8 cellular contexts compared by ENCODE assay signal in the genomic region with DNA sequence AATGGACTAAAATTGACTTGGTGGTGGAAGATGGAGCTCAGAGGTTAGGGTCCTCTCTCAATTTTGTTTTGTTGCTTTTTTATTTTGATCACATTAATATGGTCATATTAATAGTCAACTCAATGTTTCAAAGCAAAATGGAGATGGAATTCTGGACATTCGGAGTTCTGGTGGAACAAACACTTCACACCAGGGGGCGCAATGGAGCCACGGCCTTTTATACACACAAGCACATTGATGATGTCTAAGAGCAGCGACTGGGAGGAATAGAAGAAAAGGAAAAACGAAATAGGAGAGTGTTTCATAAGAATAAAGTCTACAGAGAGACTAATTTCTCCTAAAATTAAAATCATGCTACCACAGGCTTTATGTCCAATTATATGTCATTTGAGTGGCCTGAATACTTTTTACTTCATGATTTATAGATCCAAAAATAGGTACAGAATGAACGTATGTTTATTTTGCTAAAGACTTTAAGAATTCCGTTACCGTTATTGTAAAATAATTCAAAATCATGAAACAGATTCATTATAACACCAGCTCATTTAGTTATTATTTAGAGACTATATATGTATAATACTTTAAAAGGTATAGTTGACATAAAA.
DNase-seq lines count a peak whose midpoint lies in the region; ATAC-seq, FAIRE-seq and TF ChIP-seq lines count a peak whose summit lies in the region.

No MANE protein-coding gene starts in this region.

- H3K4me1 ChIP-seq in endothelial cell of umbilical vein (ENCODE audit: control insufficient read depth, extremely low read depth, insufficient read depth, low read length): peaks cover 41% of the 10 kb centered on the region

- peak; percentile 78 for TF ChIP-seq CTCF in AG09319 (IDR thresholded peaks at IDR 0.05; ENCODE audit: low read depth, low read length)
- TF ChIP-seq CTCF in endothelial cell of umbilical vein (IDR thresholded peaks at IDR 0.05; ENCODE audit: extremely low read depth in 1 of 2, insufficient read depth in 1 of 2, low read depth in 1 of 2, low read length in 2 of 2): peak; percentile 75 to 81

- peaks cover 14% of the 10 kb centered on the region for H3K4me1 Mint-ChIP-seq in activated CD4-positive, alpha-beta memory T cell treated with anti-CD3 and anti-CD28 coated beads, Interleukin-2, amount 10 ng/mL, durations not matched to agents 7 days and 5 days
- H3K4me1 Mint-ChIP-seq in naive thymus-derived CD8-positive, alpha-beta T cell: peaks cover 3 to 11% (median 8%) of the 10 kb centered on the region in 4 donors

- peaks cover 7% of the 10 kb centered on the region for H3K27me3 Mint-ChIP-seq in activated CD4-positive, alpha-beta memory T cell treated with anti-CD3 and anti-CD28 coated beads, Interleukin-2, amount 10 ng/mL, durations not matched to agents 7 days and 5 days
- peaks cover 1 to 18% (median 13%) of the 10 kb centered on the region in 5 donors for H3K27me3 Mint-ChIP-seq in naive thymus-derived CD8-positive, alpha-beta T cell

- intact Hi-C loops in endothelial cell of umbilical vein (cut with micrococcal nuclease): loop anchor here (1.0 kb wide), 2 partner anchors 21 to 319 kb away; no protein-coding TSS in a partner anchor

- peak; percentile 95 for ATAC-seq in GM18868 (IDR thresholded peaks at IDR 0.05; ENCODE audit: unreplicated experiment)
- ATAC-seq in HG03354 (IDR thresholded peaks at IDR 0.05; ENCODE audit: poor library complexity, severe bottlenecking, unreplicated experiment): peak; percentile 61
- no peak for ATAC-seq in naive thymus-derived CD8-positive, alpha-beta T cell

- no peaks in the 10 kb centered on the region for H3K9me3 Mint-ChIP-seq in activated CD4-positive, alpha-beta memory T cell treated with anti-CD3 and anti-CD28 coated beads, Interleukin-2, amount 10 ng/mL, durations not matched to agents 7 days and 5 days
- H3K9me3 Mint-ChIP-seq in naive thymus-derived CD8-positive, alpha-beta T cell: no peaks in the 10 kb centered on the region

- FAIRE-seq in endothelial cell of umbilical vein (lab: Jason Lieb, UNC): no peak

- no peak for TF ChIP-seq POLR2A in endothelial cell of umbilical vein (IDR thresholded peaks at IDR 0.05; ENCODE audit: low read depth, low read length)

- dilution Hi-C loops in endothelial cell of umbilical vein (cut with MboI; ENCODE audit: extremely low pct_ligation_motif_present, low sequenced_read_pairs): no loop called here

- POLR2A ChIA-PET in activated CD4-positive, alpha-beta memory T cell treated with anti-CD3 and anti-CD28 coated beads, Interleukin-2, amount 10 ng/mL, durations not matched to agents 7 days and 5 days (lab: Charles Lee): no interaction called here
- POLR2A ChIA-PET in endothelial cell of umbilical vein (lab: Charles Lee): no interaction called here
- POLR2A ChIA-PET in naive thymus-derived CD8-positive, alpha-beta T cell (lab: Charles Lee): no interaction called here

- peak overlapping the region; percentile 17 for H3K4me2 ChIP-seq in endothelial cell of umbilical vein (ENCODE audit: insufficient read depth, low read length)

- DNase-seq in AG09319 (ENCODE audit: extremely low read depth, low read depth) (peak; percentile 14), NCI-H69 (lab: John Stamatoyannopoulos, UW) (peak; percentile 76), endothelial cell of umbilical vein (ENCODE audit: low read depth, low spot score) (peak; percentile 74), substantia nigra (lab: John Stamatoyannopoulos, UW) (peak in 43 of 49 donors; percentile 1 to 81 (median 49))
- DNase-seq in activated CD4-positive, alpha-beta memory T cell treated with anti-CD3 and anti-CD28 coated beads, Interleukin-2, amount 10 ng/mL, durations not matched to agents 7 days and 5 days: peak; percentile 60
- peak in 9 of 10 donors; percentile 4 to 65 (median 21) for DNase-seq in naive thymus-derived CD8-positive, alpha-beta T cell

- H3K9me1 ChIP-seq in endothelial cell of umbilical vein (replicated peaks; ENCODE audit: control insufficient read depth, extremely low read depth, insufficient read depth, low read length): no peaks in the 10 kb centered on the region

- no peaks in the 10 kb centered on the region for H3K9me3 ChIP-seq in endothelial cell of umbilical vein (replicated peaks; ENCODE audit: control insufficient read depth, insufficient read depth, low read length)

- no peaks in the 10 kb centered on the region for H3K27me3 ChIP-seq in endothelial cell of umbilical vein (ENCODE audit: control insufficient read depth in 2 of 2, insufficient read depth in 2 of 2, low read length in 2 of 2)

- H3K4me3 ChIP-seq in endothelial cell of umbilical vein (replicated peaks in 1 of 3; ENCODE audit: insufficient read depth in 1 of 3, low read depth in 1 of 3, low read length in 3 of 3): no peak overlapping the region

- CTCF ChIA-PET in activated CD4-positive, alpha-beta memory T cell treated with anti-CD3 and anti-CD28 coated beads, Interleukin-2, amount 10 ng/mL, durations not matched to agents 7 days and 5 days (lab: Charles Lee): interaction anchor here (0.8 to 2.1 kb wide), 8 partner anchors 8 to 323 kb away, joined by 3 to 7 read pairs (median 4); no protein-coding TSS in a partner anchor
- CTCF ChIA-PET in endothelial cell of umbilical vein (lab: Charles Lee): interaction anchor here (1.0 to 3.0 kb wide), 2 partner anchors 21 to 638 kb away, joined by 9 to 28 read pairs; partner anchors contain the start of gene SAMD5

- no peaks in the 10 kb centered on the region for H4K20me1 ChIP-seq in endothelial cell of umbilical vein (replicated peaks; ENCODE audit: control insufficient read depth, extremely low read depth, insufficient read depth, low read length)

- no peak overlapping the region for H3K9ac ChIP-seq in endothelial cell of umbilical vein (replicated peaks; ENCODE audit: extremely low read depth, insufficient read depth, low read length)

- no TSS peak for BruUV-seq in endothelial cell of umbilical vein (replicated peaks; lab: Mats Ljungman, UMichigan)

- no peak overlapping the region for H2AFZ ChIP-seq in endothelial cell of umbilical vein (ENCODE audit: low read depth, low read length)

- no peak overlapping the region for H3K4me3 Mint-ChIP-seq in activated CD4-positive, alpha-beta memory T cell treated with anti-CD3 and anti-CD28 coated beads, Interleukin-2, amount 10 ng/mL, durations not matched to agents 7 days and 5 days
- no peak overlapping the region for H3K4me3 Mint-ChIP-seq in naive thymus-derived CD8-positive, alpha-beta T cell

- peak overlapping the region; percentile 99 for H3K27ac ChIP-seq in endothelial cell of umbilical vein (ENCODE audit: insufficient read depth, low read depth, low read length)
- H3K27ac ChIP-seq in substantia nigra (ENCODE audit: low read depth, low read length, poor library complexity, severe bottlenecking): no peak overlapping the region

- H3K36me3 ChIP-seq in endothelial cell of umbilical vein (ENCODE audit: control insufficient read depth in 2 of 2, extremely low read depth in 1 of 2, insufficient read depth in 2 of 2, low read length in 2 of 2): no peaks in the 10 kb centered on the region

- no peak overlapping the region for H3K27ac Mint-ChIP-seq in activated CD4-positive, alpha-beta memory T cell treated with anti-CD3 and anti-CD28 coated beads, Interleukin-2, amount 10 ng/mL, durations not matched to agents 7 days and 5 days
- H3K27ac Mint-ChIP-seq in naive thymus-derived CD8-positive, alpha-beta T cell: no peak overlapping the region

- H3K79me2 ChIP-seq in endothelial cell of umbilical vein (ENCODE audit: control insufficient read depth, insufficient read depth, low read length): no peaks in the 10 kb centered on the region

- H3K36me3 Mint-ChIP-seq in activated CD4-positive, alpha-beta memory T cell treated with anti-CD3 and anti-CD28 coated beads, Interleukin-2, amount 10 ng/mL, durations not matched to agents 7 days and 5 days (ENCODE audit: low read depth): no peaks in the 10 kb centered on the region
- no peaks in the 10 kb centered on the region for H3K36me3 Mint-ChIP-seq in naive thymus-derived CD8-positive, alpha-beta T cell

TF ChIP-seq in endothelial cell of umbilical vein, 7 proteins besides CTCF, POLR2A, EP300 and RAD21:
- TF ChIP-seq GATA2 (IDR thresholded peaks at IDR 0.05; ENCODE audit: insufficient read depth, insufficient read length, low read depth, low read length): no peak
- no peak for TF ChIP-seq JUN (IDR thresholded peaks at IDR 0.05; ENCODE audit: borderline replicate concordance, insufficient read depth, insufficient read length, low read depth)

Comparison
In these comparisons a context has a peak if more than half of its experiments do, and no peak if none do; other contexts are left out.
1. DNase-seq: peak in every context shown above with its lines; median percentile 76 in NCI-H69; 74 in endothelial cell of umbilical vein; 60 in activated CD4-positive, alpha-beta memory T cell treated with anti-CD3 and anti-CD28 coated beads, Interleukin-2, amount 10 ng/mL, durations not matched to agents 7 days and 5 days; 49 in substantia nigra; 21 in naive thymus-derived CD8-positive, alpha-beta T cell; 14 in AG09319.
2. ATAC-seq: peak in GM18868 (single experiment) and HG03354 (single experiment); none in naive thymus-derived CD8-positive, alpha-beta T cell (0 of 2).